ENCODE assay signal across 26 cellular contexts in genomic region chr5:111967463-111967862, GRCh38.
"Had no signal": no experiment of that assay in that cellular context is flagged by ENCODE, and none has a peak within 500 bp of the region (broad histone marks: within the 10 kb centered on the region; RNA-seq: fewer than 3 reads in every experiment).

No MANE protein-coding gene starts in this region.

- H3K27me3 ChIP-seq: neural progenitor cell, neutrophil, right atrium auricular region, right lobe of liver, stomach, testis, thyroid gland, transverse colon, upper lobe of left lung had no signal

- H3K4me1 ChIP-seq: neural progenitor cell, right lobe of liver, stomach, testis, thyroid gland, transverse colon had no signal

- H3K4me3 ChIP-seq: left ventricle myocardium inferior, lung, neural progenitor cell, right atrium auricular region, right lobe of liver, smooth muscle cell, stomach, testis, thyroid gland, transverse colon, upper lobe of left lung had no signal

- ATAC-seq: natural killer cell; right lobe of liver; stimulated activated naive B cell treated with anti-CD40 and anti-IgM and Interleukin-4, amounts not matched to agents 10 μg/mL and 1 μg/mL and 100 μg/mL, for 72 hours; stimulated activated naive CD8-positive, alpha-beta T cell treated with anti-CD3 and anti-CD28 coated beads, Interleukin-15, Interleukin-2, amounts not matched to agents 100 U/mL and 50 U/mL, for 24 hours had no signal

- H3K9me3 ChIP-seq: left ventricle myocardium inferior, neutrophil, right atrium auricular region, right lobe of liver, stomach, testis, thyroid gland, transverse colon, upper lobe of left lung had no signal

- H3K36me3 ChIP-seq: left ventricle myocardium inferior, neural progenitor cell, neutrophil, right atrium auricular region, right lobe of liver, stomach, thyroid gland, transverse colon, upper lobe of left lung had no signal

- DNase-seq: hypothalamus; immature natural killer cell; left ventricle myocardium inferior; mesendoderm; naive B cell; natural killer cell; nephron progenitor cell; occipital lobe; right lobe of liver; stimulated activated CD4-positive, alpha-beta T cell treated with anti-CD3 and anti-CD28 coated beads, Interleukin-12 subunit alpha, Interleukin-12 subunit beta, amount 100 ng/mL, for 4 hours; stimulated activated CD4-positive, alpha-beta T cell treated with anti-CD3 and anti-CD28 coated beads, Interleukin-15, amount 100 ng/mL, for 24 hours; stimulated activated CD4-positive, alpha-beta T cell treated with anti-CD3 and anti-CD28 coated beads, Interleukin-2, amount 100 ng/mL, for 24 hours; stimulated activated CD4-positive, alpha-beta T cell treated with anti-CD3 and anti-CD28 coated beads, Interleukin-4, amount 100 ng/mL, for 1 hour; stimulated activated naive B cell treated with anti-CD40 and anti-IgM and Interleukin-4, amounts not matched to agents 10 μg/mL and 1 μg/mL and 100 μg/mL, for 72 hours; stimulated activated naive CD8-positive, alpha-beta T cell treated with anti-CD3 and anti-CD28 coated beads, Interleukin-15, Interleukin-2, amounts not matched to agents 100 U/mL and 50 U/mL, for 24 hours; stomach; testis; thyroid gland; transverse colon had no signal

- H3K9ac ChIP-seq: neural progenitor cell, parathyroid adenoma had no signal
